In genomic region chr15:64893481-64894394, GRCh38 we compare ENCODE assay signal across 8 cellular contexts. TPM values are rescaled to one million over a fixed set of nuclear protein-coding genes. Genes with fewer than 3 reads are reported as not detected.
A peak's percentile ranks its signal among the peaks of the same experiment; 100 is the strongest.
DNase-seq lines count a peak whose midpoint lies in the region; ATAC-seq and TF ChIP-seq lines count a peak whose summit lies in the region.

No MANE protein-coding gene starts in this region.

- no peak overlapping the region for H3K4me3 ChIP-seq in mucosa of descending colon

- TF ChIP-seq POLR2A in erythroblast (IDR thresholded peaks at IDR 0.05; ENCODE audit: low read length): peak; percentile 54

- TF ChIP-seq CTCF in mucosa of descending colon (IDR thresholded peaks at IDR 0.05): no peak

- H3K4me1 ChIP-seq in mucosa of descending colon (ENCODE audit: low read depth): peaks cover 17% of the 10 kb centered on the region

- no peaks in the 10 kb centered on the region for H3K9me3 ChIP-seq in mucosa of descending colon

- H3K36me3 ChIP-seq in mucosa of descending colon (ENCODE audit: low read depth): no peaks in the 10 kb centered on the region

- DNase-seq in NK-92 (lab: John Stamatoyannopoulos, UW; ENCODE audit: unreplicated experiment) (peak; percentile 62), activated T-cell treated with anti-CD3 and anti-CD28 coated beads for 24 hours (ENCODE audit: low read depth) (peak; percentile 96), erythroblast (lab: John Stamatoyannopoulos, UW) (peak; percentile 93), mucosa of descending colon (peak; percentile 90 to 96 (median 92)), epidermal melanocyte (ENCODE audit: insufficient read length, low spot score) (no peak)
- peak; percentile 87 to 92 for DNase-seq in stimulated activated CD8-positive, alpha-beta memory T cell treated with anti-CD3 and anti-CD28 coated beads, Interleukin-2, amount 100 ng/mL, for 1 hour (ENCODE audit: low read depth in 2 of 2)

- intact Hi-C loops in mucosa of descending colon (cut with DNase I, micrococcal nuclease): no loop called here

- ATAC-seq in GM18502 (IDR thresholded peaks at IDR 0.05; ENCODE audit: poor library complexity, unreplicated experiment): peak; percentile 65
- ATAC-seq in HG02870 (IDR thresholded peaks at IDR 0.05; ENCODE audit: unreplicated experiment): peak; percentile 60
- ATAC-seq in mucosa of descending colon: peak; percentile 75

RNA-seq across cellular contexts. Expression of gene ANKDD1A, which starts 18.0 kb away (rescaled TPM):
- total RNA-seq in mucosa of descending colon: 1 to 10 TPM; 1.4 to 6.7 (median 1.6) TPM

RNA-seq across cellular contexts. Expression of gene PLEKHO2, which starts 52.0 kb away (rescaled TPM):
- total RNA-seq in mucosa of descending colon: 10 to 100 TPM in 2 of 3 donors, 1 to 10 TPM in 1; 5.8 to 38.9 (median 15.9) TPM
